Comparison of ENCODE assay signal across 19 cellular contexts in genomic region chr20:58622671-58623578, GRCh38. TPM values are rescaled to one million over a fixed set of nuclear protein-coding genes. Genes with fewer than 3 reads are reported as not detected.
DNase-seq lines count a peak whose midpoint lies in the region; ATAC-seq, FAIRE-seq and TF ChIP-seq lines count a peak whose summit lies in the region.
"Had no signal": no experiment of that assay in that cellular context is flagged by ENCODE, and none has a peak within 500 bp of the region (broad histone marks: within the 10 kb centered on the region; RNA-seq: fewer than 3 reads in every experiment).

No MANE protein-coding gene starts in this region.

- peak overlapping the region; percentile 50 to 68 for H2BK12ac ChIP-seq in mesenchymal stem cell (ENCODE audit: low read length in 2 of 2)

- peak overlapping the region in 1 of 2 experiments; percentile 29 for H3K14ac ChIP-seq in mesenchymal stem cell (ENCODE audit: low read length in 2 of 2)

- FAIRE-seq in astrocyte (lab: Jason Lieb, UNC), result no peak
- FAIRE-seq: GM12878 had no signal

- 94% methylated on average over 13 of the region's 13 CpGs for WGBS in mesenchymal stem cell

- H3K4me3 Mint-ChIP-seq in astrocyte (ENCODE audit: unreplicated experiment), result no peak overlapping the region
- H3K4me3 Mint-ChIP-seq: activated T-helper 17 cell treated with anti-CD3 and anti-CD28 coated beads, Interleukin-2, amount 50 U/mL, for 72 hours; effector memory CD8-positive, alpha-beta T cell had no signal

- H4K8ac ChIP-seq in mesenchymal stem cell (ENCODE audit: low read length), result peak overlapping the region; percentile 0

- H3K36me3 ChIP-seq in astrocyte (ENCODE audit: insufficient read depth, low read length), result no peaks in the 10 kb centered on the region
- H3K36me3 ChIP-seq in mesenchymal stem cell (ENCODE audit: control insufficient read depth in 1 of 2, insufficient read depth in 2 of 2, low read depth in 1 of 2, low read length in 2 of 2), result no peaks in the 10 kb centered on the region
- H3K36me3 ChIP-seq: upper lobe of left lung had no signal

- DNase-seq in A172 (ENCODE audit: low spot score), result peak; percentile 74
- DNase-seq in M059J (ENCODE audit: low read depth), result peak; percentile 49
- peak; percentile 89 for DNase-seq in astrocyte (ENCODE audit: low read depth)
- peak; percentile 26 for DNase-seq in mesenchymal stem cell
- DNase-seq in NCI-H2029 (lab: John Stamatoyannopoulos, UW), result no peak
- DNase-seq in ecto neural progenitor cell (ENCODE audit: low spot score), result no peak
- no peak for DNase-seq in activated CD8-positive, alpha-beta memory T cell treated with anti-CD3 and anti-CD28 coated beads, Interleukin-2, amount 50 U/mL, for 4 hours
- DNase-seq: DMS 273 treated with DMSO at 0.1 percent for 48 hours; effector memory CD8-positive, alpha-beta T cell; GDM1; mesendoderm; NCI-H146; stimulated activated naive CD4-positive, alpha-beta T cell treated with Interleukin-2 at 50 U/mL for 16 hours; T-helper 2 cell had no signal

- no peaks in the 10 kb centered on the region for H3K79me2 ChIP-seq in astrocyte (ENCODE audit: insufficient read depth, low read length)
- H3K79me2 ChIP-seq: hepatocyte had no signal

- H3K4me1 Mint-ChIP-seq in astrocyte (ENCODE audit: low read depth, unreplicated experiment), result peaks cover 12% of the 10 kb centered on the region

- peak overlapping the region; percentile 83 for H4K91ac ChIP-seq in mesenchymal stem cell (ENCODE audit: low read length)

- H3K27me3 ChIP-seq in astrocyte (ENCODE audit: insufficient read depth, low read length) (no peaks in the 10 kb centered on the region), mesenchymal stem cell (ENCODE audit: control insufficient read depth in 1 of 2, insufficient read depth in 1 of 2, low read length in 2 of 2) (no peaks in the 10 kb centered on the region)
- H3K27me3 ChIP-seq: hepatocyte, upper lobe of left lung had no signal

- H3K23ac ChIP-seq in mesenchymal stem cell (ENCODE audit: low read length in 2 of 2), result no peak overlapping the region

- TF ChIP-seq CTCF in astrocyte (IDR thresholded peaks at IDR 0.05; ENCODE audit: insufficient read depth, low read depth, low read length), result no peak

- H3K18ac ChIP-seq in mesenchymal stem cell (ENCODE audit: low read depth in 1 of 2, low read length in 2 of 2), result peak overlapping the region; percentile 55 to 97

- H3K4ac ChIP-seq in mesenchymal stem cell (ENCODE audit: low read depth in 1 of 2, low read length in 2 of 2), result peak overlapping the region in 1 of 2 experiments; percentile 16

- H3K4me1 ChIP-seq in astrocyte (ENCODE audit: insufficient read depth, low read length) (peaks cover 41% of the 10 kb centered on the region), mesenchymal stem cell (ENCODE audit: control insufficient read depth, insufficient read depth, low read depth, low read length) (peaks cover 36% of the 10 kb centered on the region)

- H2BK120ac ChIP-seq in mesenchymal stem cell (ENCODE audit: low read depth, low read length), result no peak overlapping the region

- no peaks in the 10 kb centered on the region for H3K27me3 Mint-ChIP-seq in astrocyte (ENCODE audit: low read depth, unreplicated experiment)

- peaks cover 7% of the 10 kb centered on the region for H3K36me3 Mint-ChIP-seq in astrocyte (ENCODE audit: low read depth, unreplicated experiment)

- no peak overlapping the region for H2AFZ ChIP-seq in astrocyte (ENCODE audit: low read depth, low read length)
- no peak overlapping the region for H2AFZ ChIP-seq in mesenchymal stem cell (ENCODE audit: low read depth, low read length)
- H2AFZ ChIP-seq: hepatocyte had no signal

- H3K79me1 ChIP-seq in mesenchymal stem cell (replicated peaks; ENCODE audit: low read length, poor library complexity, severe bottlenecking), result no peaks in the 10 kb centered on the region

- peak overlapping the region; percentile 45 for H2BK15ac ChIP-seq in mesenchymal stem cell (ENCODE audit: low read depth, poor library complexity, severe bottlenecking)

- no peak overlapping the region for H2BK5ac ChIP-seq in mesenchymal stem cell (ENCODE audit: low read depth, low read length, poor library complexity, severe bottlenecking)

- no peaks in the 10 kb centered on the region for H4K20me1 ChIP-seq in astrocyte (ENCODE audit: insufficient read depth, low read length)

- peak overlapping the region; percentile 84 for H2AK5ac ChIP-seq in mesenchymal stem cell (ENCODE audit: low read length, severe bottlenecking)

- H3K9me3 Mint-ChIP-seq in astrocyte (ENCODE audit: unreplicated experiment), result peaks cover 2% of the 10 kb centered on the region
- H3K9me3 Mint-ChIP-seq: activated T-helper 17 cell treated with anti-CD3 and anti-CD28 coated beads, Interleukin-2, amount 50 U/mL, for 72 hours; effector memory CD8-positive, alpha-beta T cell had no signal

- ATAC-seq in HG03354 (IDR thresholded peaks at IDR 0.05; ENCODE audit: poor library complexity, severe bottlenecking, unreplicated experiment), result no peak
- ATAC-seq: activated T-helper 17 cell treated with anti-CD3 and anti-CD28 coated beads, Interleukin-2, amount 50 U/mL, for 72 hours; effector memory CD8-positive, alpha-beta T cell had no signal

- H3K27ac Mint-ChIP-seq in astrocyte (ENCODE audit: unreplicated experiment), result no peak overlapping the region
- H3K27ac Mint-ChIP-seq: activated T-helper 17 cell treated with anti-CD3 and anti-CD28 coated beads, Interleukin-2, amount 50 U/mL, for 72 hours; effector memory CD8-positive, alpha-beta T cell had no signal

- H3K4me3 ChIP-seq in astrocyte (ENCODE audit: insufficient read depth, low read depth, low read length), result peak overlapping the region; percentile 3
- peak overlapping the region in 1 of 2 experiments; percentile 41 for H3K4me3 ChIP-seq in mesenchymal stem cell (ENCODE audit: insufficient read depth in 1 of 2, low read depth in 1 of 2, low read length in 2 of 2)
- H3K4me3 ChIP-seq: GM12878, hepatocyte, upper lobe of left lung had no signal

- H3K27ac ChIP-seq in astrocyte (ENCODE audit: low read depth, low read length) (peak overlapping the region; percentile 99), mesenchymal stem cell (ENCODE audit: low read length, poor library complexity, severe bottlenecking) (peak overlapping the region; percentile 54)
- H3K27ac ChIP-seq: hepatocyte, upper lobe of left lung had no signal

- H3K9me3 ChIP-seq in astrocyte (ENCODE audit: insufficient read depth, low read depth, low read length) (peaks cover 12% of the 10 kb centered on the region), mesenchymal stem cell (ENCODE audit: control insufficient read depth, low read length) (no peaks in the 10 kb centered on the region)
- H3K9me3 ChIP-seq: upper lobe of left lung had no signal

- H3K9ac ChIP-seq in astrocyte (ENCODE audit: low read length), result peak overlapping the region; percentile 51
- no peak overlapping the region for H3K9ac ChIP-seq in mesenchymal stem cell (ENCODE audit: low read length)

- H3K4me2 ChIP-seq in astrocyte (ENCODE audit: low read length) (peak overlapping the region; percentile 63), mesenchymal stem cell (ENCODE audit: low read length, poor library complexity, severe bottlenecking) (no peak overlapping the region)
- H3K4me2 ChIP-seq: hepatocyte had no signal

RNA-seq across cellular contexts. Expression of gene STX16, which starts 28.2 kb away (rescaled TPM):
- 10.9 and 13.5 TPM in 2 replicates for total RNA-seq in A172 (2014; rRNA removed; shearing (Covaris generic))
- total RNA-seq in M059J (2014; rRNA removed; shearing (Covaris generic)), result 8.4 and 24.6 TPM in 2 replicates
- 54.3 and 59.3 TPM in 2 replicates for total RNA-seq in astrocyte
- 42.4 TPM for polyA plus RNA-seq in mesenchymal stem cell (2013, experiment 1 of 2)
- 40.7 TPM for polyA plus RNA-seq in mesenchymal stem cell (2013, experiment 2 of 2)

Comparison
In these comparisons a context has a peak if more than half of its experiments do, and no peak if none do; other contexts are left out.
1. DNase-seq: peak in A172 (single experiment), M059J (single experiment), astrocyte (single experiment) and mesenchymal stem cell (single experiment); none in NCI-H2029 (single experiment), ecto neural progenitor cell (single experiment) and activated CD8-positive, alpha-beta memory T cell treated with anti-CD3 and anti-CD28 coated beads, Interleukin-2, amount 50 U/mL, for 4 hours (single experiment).